ENCODE assay signal across 20 cellular contexts in genomic region chr4:121190389-121190788, GRCh38. TPM values are rescaled to one million over a fixed set of nuclear protein-coding genes. Genes with fewer than 3 reads are reported as not detected.
DNase-seq lines count a peak whose midpoint lies in the region; ATAC-seq lines count a peak whose summit lies in the region.
"Had no signal": no experiment of that assay in that cellular context is flagged by ENCODE, and none has a peak within 500 bp of the region (broad histone marks: within the 10 kb centered on the region; RNA-seq: fewer than 3 reads in every experiment).

No MANE protein-coding gene starts in this region.

- H3K36me3 ChIP-seq in CD4-positive, CD25-positive, alpha-beta regulatory T cell (ENCODE audit: control insufficient read depth, insufficient read depth, low read length), result no peaks in the 10 kb centered on the region
- H3K36me3 ChIP-seq: BE2C, esophagus muscularis mucosa, left lung, vagina had no signal

- H3K27me3 Mint-ChIP-seq in T-helper 2 cell treated with Interferon-gamma antibody and Interleukin-4, amounts not matched to agents 5 μg/mL and 100 μg/mL, for 36 hours (ENCODE audit: low read depth), result peaks cover 4% of the 10 kb centered on the region
- H3K27me3 Mint-ChIP-seq in CD4-positive, CD25-positive, alpha-beta regulatory T cell, result no peaks in the 10 kb centered on the region
- no peaks in the 10 kb centered on the region for H3K27me3 Mint-ChIP-seq in T-cell
- no peaks in the 10 kb centered on the region for H3K27me3 Mint-ChIP-seq in effector memory CD8-positive, alpha-beta T cell

- CTCF ChIA-PET in T-cell (lab: Charles Lee), result interaction anchor here (0.7 to 3.5 kb wide), 17 partner anchors 9 to 270 kb away, joined by 3 to 19 read pairs (median 4); no protein-coding TSS in a partner anchor

- POLR2A ChIA-PET in T-cell (lab: Charles Lee), result interaction anchor here in 1 of 2 donors (0.6 kb wide), 1 partner anchor 30 kb away, joined by 4 read pairs; no protein-coding TSS in a partner anchor

- H3K4me3 ChIP-seq in CD4-positive, CD25-positive, alpha-beta regulatory T cell (ENCODE audit: low read depth, low read length), result peak overlapping the region; percentile 58
- H3K4me3 ChIP-seq: esophagus muscularis mucosa, left lung, smooth muscle cell, vagina had no signal

- H3K9me3 Mint-ChIP-seq in T-helper 2 cell treated with Interferon-gamma antibody and Interleukin-4, amounts not matched to agents 5 μg/mL and 100 μg/mL, for 36 hours, result no peaks in the 10 kb centered on the region
- peaks cover 0 to 1% (median 0%) of the 10 kb centered on the region in 7 donors for H3K9me3 Mint-ChIP-seq in CD4-positive, CD25-positive, alpha-beta regulatory T cell
- H3K9me3 Mint-ChIP-seq in T-cell, result no peaks in the 10 kb centered on the region
- H3K9me3 Mint-ChIP-seq in effector memory CD8-positive, alpha-beta T cell, result no peaks in the 10 kb centered on the region
- H3K9me3 Mint-ChIP-seq: mesothelial cell of epicardium had no signal

- DNase-seq in T-helper 2 cell treated with Interferon-gamma antibody and Interleukin-4, amounts not matched to agents 5 μg/mL and 100 μg/mL, for 36 hours (ENCODE audit: low spot score), result no peak
- DNase-seq in T-helper 2 cell (no peak), T-cell (no peak), SHP77 treated with DMSO at 0.1 percent for 48 hours (lab: John Stamatoyannopoulos, UW) (no peak)
- no peak for DNase-seq in CD4-positive, CD25-positive, alpha-beta regulatory T cell
- no peak for DNase-seq in effector memory CD8-positive, alpha-beta T cell
- DNase-seq: amniotic stem cell, BE2C, caudate nucleus, DMS 273 treated with DMSO at 0.1 percent for 48 hours, left lung, NCI-H1694 treated with DMSO at 0.1 percent for 48 hours, NCI-H774 had no signal

- H3K4me3 Mint-ChIP-seq in T-helper 2 cell treated with Interferon-gamma antibody and Interleukin-4, amounts not matched to agents 5 μg/mL and 100 μg/mL, for 36 hours, result peak overlapping the region; percentile 80
- H3K4me3 Mint-ChIP-seq in CD4-positive, CD25-positive, alpha-beta regulatory T cell, result peak overlapping the region; percentile 76 to 82 (median 80)
- peak overlapping the region in 2 of 3 donors; percentile 63 to 69 for H3K4me3 Mint-ChIP-seq in T-cell
- peak overlapping the region; percentile 68 to 76 for H3K4me3 Mint-ChIP-seq in effector memory CD8-positive, alpha-beta T cell
- H3K4me3 Mint-ChIP-seq: mesothelial cell of epicardium had no signal

- H3K27ac Mint-ChIP-seq in T-helper 2 cell treated with Interferon-gamma antibody and Interleukin-4, amounts not matched to agents 5 μg/mL and 100 μg/mL, for 36 hours, result peak overlapping the region; percentile 91
- H3K27ac Mint-ChIP-seq in CD4-positive, CD25-positive, alpha-beta regulatory T cell, result peak overlapping the region; percentile 60 to 81 (median 72)
- peak overlapping the region; percentile 87 to 91 for H3K27ac Mint-ChIP-seq in T-cell
- peak overlapping the region; percentile 65 to 94 for H3K27ac Mint-ChIP-seq in effector memory CD8-positive, alpha-beta T cell
- H3K27ac Mint-ChIP-seq: mesothelial cell of epicardium had no signal

- no peaks in the 10 kb centered on the region for H3K36me3 Mint-ChIP-seq in T-helper 2 cell treated with Interferon-gamma antibody and Interleukin-4, amounts not matched to agents 5 μg/mL and 100 μg/mL, for 36 hours (ENCODE audit: low read depth)
- no peaks in the 10 kb centered on the region for H3K36me3 Mint-ChIP-seq in CD4-positive, CD25-positive, alpha-beta regulatory T cell
- H3K36me3 Mint-ChIP-seq in T-cell, result no peaks in the 10 kb centered on the region
- H3K36me3 Mint-ChIP-seq in effector memory CD8-positive, alpha-beta T cell (ENCODE audit: insufficient read depth), result peaks cover 4% of the 10 kb centered on the region
- H3K36me3 Mint-ChIP-seq: mesothelial cell of epicardium had no signal

- ATAC-seq in CD4-positive, CD25-positive, alpha-beta regulatory T cell (ENCODE audit: low read depth in 2 of 2), result no peak
- no peak for ATAC-seq in T-cell (replicated peaks in 1 of 4)
- no peak for ATAC-seq in effector memory CD8-positive, alpha-beta T cell (replicated peaks)
- ATAC-seq in HG03378 (IDR thresholded peaks at IDR 0.05; ENCODE audit: unreplicated experiment), result no peak
- ATAC-seq in GM18907 (IDR thresholded peaks at IDR 0.05; ENCODE audit: unreplicated experiment), result no peak

- peaks cover 51% of the 10 kb centered on the region for H3K4me1 Mint-ChIP-seq in T-helper 2 cell treated with Interferon-gamma antibody and Interleukin-4, amounts not matched to agents 5 μg/mL and 100 μg/mL, for 36 hours (ENCODE audit: low read depth)
- peaks cover 30 to 61% (median 45%) of the 10 kb centered on the region in 4 donors for H3K4me1 Mint-ChIP-seq in CD4-positive, CD25-positive, alpha-beta regulatory T cell
- peaks cover 58 to 69% (median 67%) of the 10 kb centered on the region in 3 donors for H3K4me1 Mint-ChIP-seq in T-cell
- H3K4me1 Mint-ChIP-seq in effector memory CD8-positive, alpha-beta T cell (ENCODE audit: low read depth in 2 of 2), result peaks cover 37 to 67% of the 10 kb centered on the region in 2 donors

- H3K9me3 ChIP-seq in CD4-positive, CD25-positive, alpha-beta regulatory T cell (ENCODE audit: control insufficient read depth in 2 of 2, low read length in 2 of 2), result no peaks in the 10 kb centered on the region
- H3K9me3 ChIP-seq: BE2C, esophagus muscularis mucosa, left lung, vagina had no signal

- H3K27ac ChIP-seq in CD4-positive, CD25-positive, alpha-beta regulatory T cell (ENCODE audit: insufficient read depth, low read length, poor library complexity, severe bottlenecking), result peak overlapping the region; percentile 53
- H3K27ac ChIP-seq: esophagus muscularis mucosa, vagina had no signal

- no peaks in the 10 kb centered on the region for H3K27me3 ChIP-seq in CD4-positive, CD25-positive, alpha-beta regulatory T cell (ENCODE audit: control insufficient read depth, insufficient read depth, low read length)
- H3K27me3 ChIP-seq: esophagus muscularis mucosa, left lung, vagina had no signal

- H3K4me1 ChIP-seq in CD4-positive, CD25-positive, alpha-beta regulatory T cell (ENCODE audit: control insufficient read depth, insufficient read depth, low read length, poor library complexity, severe bottlenecking), result peaks cover 44% of the 10 kb centered on the region
- H3K4me1 ChIP-seq: BE2C, esophagus muscularis mucosa, vagina had no signal

RNA-seq across cellular contexts. Expression of gene TNIP3, which starts 26.3 kb away (rescaled TPM):
- 1.3 TPM for total RNA-seq in CD4-positive, CD25-positive, alpha-beta regulatory T cell
- polyA plus RNA-seq in CD4-positive, CD25-positive, alpha-beta regulatory T cell, result 1 to 10 TPM; 1.5 to 2.0 (median 1.7) TPM
- 1 to 10 TPM; 1.2 to 2.0 (median 1.2) TPM for total RNA-seq in T-cell
- total RNA-seq: SK-MEL-5, vagina had no signal
